In genomic region chr18:58455318-58455950, GRCh38 we compare ENCODE assay signal across 15 cellular contexts.
DNase-seq lines count a peak whose midpoint lies in the region; ATAC-seq, FAIRE-seq and TF ChIP-seq lines count a peak whose summit lies in the region.
"Had no signal": no experiment of that assay in that cellular context is flagged by ENCODE, and none has a peak within 500 bp of the region (broad histone marks: within the 10 kb centered on the region; RNA-seq: fewer than 3 reads in every experiment).

No MANE protein-coding gene starts in this region.

- CTCF ChIA-PET in activated CD8-positive, alpha-beta memory T cell treated with anti-CD3 and anti-CD28 coated beads, Interleukin-2, amount 10 ng/mL, durations not matched to agents 7 days and 5 days (lab: Charles Lee): interaction anchor here (1.1 kb wide), 1 partner anchor 9 kb away, joined by 3 read pairs; no protein-coding TSS in a partner anchor

- H4K20me1 ChIP-seq in GM23338 (replicated peaks; ENCODE audit: insufficient read depth) (no peaks in the 10 kb centered on the region), astrocyte (ENCODE audit: insufficient read depth, low read length) (no peaks in the 10 kb centered on the region), neural cell (ENCODE audit: insufficient read depth) (no peaks in the 10 kb centered on the region)

- no peak overlapping the region for H3K27ac Mint-ChIP-seq in GM23338
- H3K27ac Mint-ChIP-seq in astrocyte (ENCODE audit: unreplicated experiment): no peak overlapping the region
- no peak overlapping the region for H3K27ac Mint-ChIP-seq in activated CD8-positive, alpha-beta memory T cell treated with anti-CD3 and anti-CD28 coated beads, Interleukin-2, amount 10 ng/mL, durations not matched to agents 7 days and 5 days
- H3K27ac Mint-ChIP-seq: naive B cell; stimulated activated memory B cell treated with anti-CD40 and anti-IgM and Interleukin-4, amounts not matched to agents 10 μg/mL and 1 μg/mL and 100 μg/mL, for 72 hours; T-helper 17 cell had no signal

- H3K27ac ChIP-seq in GM23338 (ENCODE audit: low read depth) (no peak overlapping the region), astrocyte (ENCODE audit: low read depth, low read length) (no peak overlapping the region), neural cell (ENCODE audit: low read length) (peak overlapping the region; percentile 92)
- H3K27ac ChIP-seq: 22Rv1, ascending aorta had no signal

- H3K4me1 Mint-ChIP-seq in GM23338 (peaks cover 2% of the 10 kb centered on the region; the same call in 2 of the 3 replicates), astrocyte (ENCODE audit: low read depth, unreplicated experiment) (peaks cover 21% of the 10 kb centered on the region)
- no peaks in the 10 kb centered on the region for H3K4me1 Mint-ChIP-seq in activated CD8-positive, alpha-beta memory T cell treated with anti-CD3 and anti-CD28 coated beads, Interleukin-2, amount 10 ng/mL, durations not matched to agents 7 days and 5 days
- H3K4me1 Mint-ChIP-seq: naive B cell; stimulated activated memory B cell treated with anti-CD40 and anti-IgM and Interleukin-4, amounts not matched to agents 10 μg/mL and 1 μg/mL and 100 μg/mL, for 72 hours had no signal

- no peak for ATAC-seq in GM23338
- ATAC-seq in activated CD8-positive, alpha-beta memory T cell treated with anti-CD3 and anti-CD28 coated beads, Interleukin-2, amount 10 ng/mL, durations not matched to agents 7 days and 5 days: no peak
- ATAC-seq: stimulated activated memory B cell treated with anti-CD40 and anti-IgM and Interleukin-4, amounts not matched to agents 10 μg/mL and 1 μg/mL and 100 μg/mL, for 72 hours; T-helper 17 cell had no signal

- FAIRE-seq in astrocyte (lab: Jason Lieb, UNC): peak; percentile 76
- FAIRE-seq: HTR-8/SVneo had no signal

- H3K4me3 Mint-ChIP-seq in GM23338: no peak overlapping the region
- H3K4me3 Mint-ChIP-seq in astrocyte (ENCODE audit: unreplicated experiment): no peak overlapping the region
- no peak overlapping the region for H3K4me3 Mint-ChIP-seq in activated CD8-positive, alpha-beta memory T cell treated with anti-CD3 and anti-CD28 coated beads, Interleukin-2, amount 10 ng/mL, durations not matched to agents 7 days and 5 days
- H3K4me3 Mint-ChIP-seq: naive B cell; stimulated activated memory B cell treated with anti-CD40 and anti-IgM and Interleukin-4, amounts not matched to agents 10 μg/mL and 1 μg/mL and 100 μg/mL, for 72 hours; T-helper 17 cell had no signal

- no peaks in the 10 kb centered on the region for H3K36me3 ChIP-seq in GM23338 (ENCODE audit: insufficient read depth)
- H3K36me3 ChIP-seq in astrocyte (ENCODE audit: insufficient read depth, low read length): no peaks in the 10 kb centered on the region
- no peaks in the 10 kb centered on the region for H3K36me3 ChIP-seq in neural cell (ENCODE audit: insufficient read depth, low read length)
- H3K36me3 ChIP-seq: ascending aorta had no signal

- H3K4me1 ChIP-seq in GM23338 (ENCODE audit: insufficient read depth) (no peaks in the 10 kb centered on the region), astrocyte (ENCODE audit: insufficient read depth, low read length) (peaks cover 6% of the 10 kb centered on the region)
- H3K4me1 ChIP-seq: ascending aorta had no signal

- no peaks in the 10 kb centered on the region for H3K9me3 ChIP-seq in astrocyte (ENCODE audit: insufficient read depth, low read depth, low read length)
- H3K9me3 ChIP-seq in neural cell (ENCODE audit: low read length): no peaks in the 10 kb centered on the region
- H3K9me3 ChIP-seq: ascending aorta had no signal

- H2AFZ ChIP-seq in GM23338 (peak overlapping the region; percentile 78), astrocyte (ENCODE audit: low read depth, low read length) (no peak overlapping the region), neural cell (ENCODE audit: low read depth, low read length) (no peak overlapping the region)

- H3K27me3 ChIP-seq in GM23338 (ENCODE audit: insufficient read depth): no peaks in the 10 kb centered on the region
- no peaks in the 10 kb centered on the region for H3K27me3 ChIP-seq in astrocyte (ENCODE audit: insufficient read depth, low read length)
- H3K27me3 ChIP-seq in neural cell (ENCODE audit: insufficient read depth, low read depth, low read length): no peaks in the 10 kb centered on the region
- H3K27me3 ChIP-seq: ascending aorta had no signal

- H3K4me2 ChIP-seq in GM23338 (no peak overlapping the region), astrocyte (ENCODE audit: low read length) (no peak overlapping the region), neural cell (ENCODE audit: low read length) (no peak overlapping the region)

- H3K27me3 Mint-ChIP-seq in GM23338 (ENCODE audit: insufficient read depth, low read depth, poor library complexity) (peaks cover 5% of the 10 kb centered on the region), astrocyte (ENCODE audit: low read depth, unreplicated experiment) (peaks cover 11% of the 10 kb centered on the region)
- H3K27me3 Mint-ChIP-seq in activated CD8-positive, alpha-beta memory T cell treated with anti-CD3 and anti-CD28 coated beads, Interleukin-2, amount 10 ng/mL, durations not matched to agents 7 days and 5 days: peaks cover 10% of the 10 kb centered on the region
- H3K27me3 Mint-ChIP-seq: stimulated activated memory B cell treated with anti-CD40 and anti-IgM and Interleukin-4, amounts not matched to agents 10 μg/mL and 1 μg/mL and 100 μg/mL, for 72 hours had no signal

- H3K79me2 ChIP-seq in GM23338 (replicated peaks; ENCODE audit: insufficient read depth) (no peaks in the 10 kb centered on the region), astrocyte (ENCODE audit: insufficient read depth, low read length) (no peaks in the 10 kb centered on the region), neural cell (replicated peaks; ENCODE audit: insufficient read depth, low read length) (no peaks in the 10 kb centered on the region)

- H3K4me3 ChIP-seq in GM23338 (no peak overlapping the region), astrocyte (ENCODE audit: insufficient read depth, low read depth, low read length) (no peak overlapping the region), neural cell (ENCODE audit: low read length) (no peak overlapping the region)
- H3K4me3 ChIP-seq: ascending aorta had no signal

- no peak for TF ChIP-seq RAD21 in neural cell (conservative IDR thresholded peaks at IDR 0.05)

- TF ChIP-seq CTCF in GM23338 (conservative IDR thresholded peaks at IDR 0.05; ENCODE audit: low read depth in 2 of 2): no peak
- no peak for TF ChIP-seq CTCF in astrocyte (IDR thresholded peaks at IDR 0.05; ENCODE audit: insufficient read depth, low read depth, low read length)
- no peak for TF ChIP-seq CTCF in neural cell (IDR thresholded peaks at IDR 0.05; ENCODE audit: poor library complexity, severe bottlenecking)
- no peak for TF ChIP-seq CTCF in GM20000 (IDR thresholded peaks at IDR 0.05; ENCODE audit: extremely low read depth, missing control alignments)

- H3K36me3 Mint-ChIP-seq in GM23338 (ENCODE audit: low read depth) (no peaks in the 10 kb centered on the region; the same call in 2 of the 3 replicates), astrocyte (ENCODE audit: low read depth, unreplicated experiment) (no peaks in the 10 kb centered on the region)
- no peaks in the 10 kb centered on the region for H3K36me3 Mint-ChIP-seq in activated CD8-positive, alpha-beta memory T cell treated with anti-CD3 and anti-CD28 coated beads, Interleukin-2, amount 10 ng/mL, durations not matched to agents 7 days and 5 days
- H3K36me3 Mint-ChIP-seq: naive B cell; stimulated activated memory B cell treated with anti-CD40 and anti-IgM and Interleukin-4, amounts not matched to agents 10 μg/mL and 1 μg/mL and 100 μg/mL, for 72 hours had no signal

- H3K9me3 Mint-ChIP-seq in GM23338 (peaks cover 3% of the 10 kb centered on the region; the same call in 1 of the 3 replicates), astrocyte (ENCODE audit: unreplicated experiment) (peaks cover 2% of the 10 kb centered on the region)
- no peaks in the 10 kb centered on the region for H3K9me3 Mint-ChIP-seq in activated CD8-positive, alpha-beta memory T cell treated with anti-CD3 and anti-CD28 coated beads, Interleukin-2, amount 10 ng/mL, durations not matched to agents 7 days and 5 days (ENCODE audit: low read depth)
- H3K9me3 Mint-ChIP-seq: naive B cell; stimulated activated memory B cell treated with anti-CD40 and anti-IgM and Interleukin-4, amounts not matched to agents 10 μg/mL and 1 μg/mL and 100 μg/mL, for 72 hours had no signal

- H3K9me2 ChIP-seq in GM23338 (ENCODE audit: insufficient read depth) (no peaks in the 10 kb centered on the region), neural cell (ENCODE audit: insufficient read depth, low read length) (no peaks in the 10 kb centered on the region)

- H3K9ac ChIP-seq in astrocyte (ENCODE audit: low read length) (no peak overlapping the region), neural cell (ENCODE audit: low read length) (peak overlapping the region; percentile 55)

- TF ChIP-seq EP300 in neural cell (conservative IDR thresholded peaks at IDR 0.05; ENCODE audit: poor library complexity, severe bottlenecking): no peak

- H3F3A ChIP-seq in GM23338 (replicated peaks; ENCODE audit: low read depth): no peaks in the 10 kb centered on the region
- H3F3A ChIP-seq in neural cell (ENCODE audit: insufficient read depth, low read length, poor library complexity, severe bottlenecking): peaks cover 7% of the 10 kb centered on the region

- peak; percentile 19 for DNase-seq in DMS79 treated with DMSO at 0.1 percent for 48 hours (lab: John Stamatoyannopoulos, UW)
- DNase-seq in DMS79 (lab: John Stamatoyannopoulos, UW): no peak
- DNase-seq in GM23338 (ENCODE audit: low spot score): no peak
- DNase-seq in astrocyte (ENCODE audit: low read depth): peak; percentile 12
- no peak for DNase-seq in kidney glomerular epithelial cell (lab: John Stamatoyannopoulos, UW)
- DNase-seq in GM20000 (ENCODE audit: low spot score): no peak
- DNase-seq in activated CD8-positive, alpha-beta memory T cell treated with anti-CD3 and anti-CD28 coated beads, Interleukin-2, amount 10 ng/mL, durations not matched to agents 7 days and 5 days: no peak
- DNase-seq: naive B cell, NCI-H1436 treated with DMSO at 0.1 percent for 48 hours, T-helper 17 cell had no signal

TF ChIP-seq in GM23338, 12 proteins besides CTCF, POLR2A, EP300 and RAD21 (continues in another document):
- TF ChIP-seq POLR2AphosphoS5 (IDR thresholded peaks at IDR 0.05; ENCODE audit: low read depth) (no peak), ZNF114 (CRISPR knock-in tag; IDR thresholded peaks at IDR 0.05) (no peak)

TF ChIP-seq in neural cell, 6 proteins besides CTCF, POLR2A, EP300 and RAD21 (continues in another document):
- no peak for TF ChIP-seq POLR2AphosphoS5 (IDR thresholded peaks at IDR 0.05)
- no peak for TF ChIP-seq MXI1 (conservative IDR thresholded peaks at IDR 0.05; ENCODE audit: poor library complexity, severe bottlenecking)

Comparison
In these comparisons a context has a peak if more than half of its experiments do, and no peak if none do; other contexts are left out.
1. DNase-seq: peak in DMS79 treated with DMSO at 0.1 percent for 48 hours (single experiment) and astrocyte (single experiment); none in DMS79 (single experiment), GM23338 (single experiment), kidney glomerular epithelial cell (single experiment), GM20000 (single experiment) and activated CD8-positive, alpha-beta memory T cell treated with anti-CD3 and anti-CD28 coated beads, Interleukin-2, amount 10 ng/mL, durations not matched to agents 7 days and 5 days (single experiment).